In genomic region chr1:19476440-19477190, GRCh38 we compare ENCODE assay signal across 8 cellular contexts. TPM values are rescaled to one million over a fixed set of nuclear protein-coding genes. Genes with fewer than 3 reads are reported as not detected.
DNase-seq lines count a peak whose midpoint lies in the region; ATAC-seq and TF ChIP-seq lines count a peak whose summit lies in the region.

No MANE protein-coding gene starts in this region.

- H3K27me3 Mint-ChIP-seq in MCF 10A (ENCODE audit: insufficient read depth, unreplicated experiment) (no peaks in the 10 kb centered on the region), natural killer cell (ENCODE audit: low read depth in 2 of 2) (no peaks in the 10 kb centered on the region)
- H3K27me3 Mint-ChIP-seq in central memory CD8-positive, alpha-beta T cell, result no peaks in the 10 kb centered on the region

- ATAC-seq in central memory CD8-positive, alpha-beta T cell (replicated peaks; ENCODE audit: extremely low read depth, poor library complexity, severe bottlenecking), result peak; percentile 78
- ATAC-seq in natural killer cell, result peak; percentile 68 to 77 (median 74)

- peaks cover 7 to 40% of the 10 kb centered on the region in 2 donors for H3K4me1 ChIP-seq in breast epithelium

- peak overlapping the region; percentile 42 to 74 for H3K27ac ChIP-seq in breast epithelium

- no peak for DNase-seq in breast epithelium (ENCODE audit: low spot score in 2 of 2)
- no peak for DNase-seq in MCF 10A (ENCODE audit: unreplicated experiment)
- peak; percentile 95 for DNase-seq in NOMO-1 treated with DMSO at 0.1 percent for 48 hours (lab: John Stamatoyannopoulos, UW; ENCODE audit: unreplicated experiment)
- peak; percentile 36 to 65 for DNase-seq in central memory CD8-positive, alpha-beta T cell (ENCODE audit: low spot score in 2 of 2)
- peak; percentile 54 for DNase-seq in natural killer cell
- DNase-seq in NCI-H345 treated with DMSO at 0.1 percent for 48 hours (lab: John Stamatoyannopoulos, UW; ENCODE audit: unreplicated experiment), result no peak
- no peak for DNase-seq in hippocampal formation (lab: John Stamatoyannopoulos, UW)
- no peak for DNase-seq in DMS53 treated with DMSO at 0.1 percent for 48 hours (lab: John Stamatoyannopoulos, UW; ENCODE audit: unreplicated experiment)

- no peaks in the 10 kb centered on the region for H3K36me3 ChIP-seq in breast epithelium

- TF ChIP-seq POLR2A in breast epithelium (IDR thresholded peaks at IDR 0.05), result no peak

- no peaks in the 10 kb centered on the region for H3K9me3 Mint-ChIP-seq in MCF 10A (ENCODE audit: unreplicated experiment)
- no peaks in the 10 kb centered on the region for H3K9me3 Mint-ChIP-seq in central memory CD8-positive, alpha-beta T cell
- no peaks in the 10 kb centered on the region for H3K9me3 Mint-ChIP-seq in natural killer cell

- H3K9me3 ChIP-seq in breast epithelium, result no peaks in the 10 kb centered on the region

- peak overlapping the region in 1 of 3 donors; percentile 28 for H3K4me3 ChIP-seq in breast epithelium

- H3K36me3 Mint-ChIP-seq in MCF 10A (ENCODE audit: insufficient read depth, unreplicated experiment) (peaks cover 17% of the 10 kb centered on the region), natural killer cell (no peaks in the 10 kb centered on the region)
- H3K36me3 Mint-ChIP-seq in central memory CD8-positive, alpha-beta T cell (ENCODE audit: insufficient read depth), result peaks cover 28% of the 10 kb centered on the region

- H3K27me3 ChIP-seq in breast epithelium, result no peaks in the 10 kb centered on the region

- no peak for TF ChIP-seq CTCF in breast epithelium (IDR thresholded peaks at IDR 0.05)
- TF ChIP-seq CTCF in MCF 10A (IDR thresholded peaks at IDR 0.05; ENCODE audit: unreplicated experiment), result no peak
- TF ChIP-seq CTCF in natural killer cell (IDR thresholded peaks at IDR 0.05), result no peak

- no peak overlapping the region for H3K27ac Mint-ChIP-seq in MCF 10A (ENCODE audit: low read depth, unreplicated experiment)
- peak overlapping the region; percentile 98 for H3K27ac Mint-ChIP-seq in central memory CD8-positive, alpha-beta T cell (ENCODE audit: low read depth)
- peak overlapping the region; percentile 97 to 98 for H3K27ac Mint-ChIP-seq in natural killer cell

- POLR2A ChIA-PET in MCF 10A (lab: Yijun Ruan, JAX), result no interaction called here

- H3K4me3 Mint-ChIP-seq in MCF 10A (ENCODE audit: unreplicated experiment) (no peak overlapping the region), natural killer cell (peak overlapping the region; percentile 88)
- H3K4me3 Mint-ChIP-seq in central memory CD8-positive, alpha-beta T cell, result peak overlapping the region; percentile 82

- intact Hi-C loops in breast epithelium (cut with DNase I; ENCODE audit: low total_unique reads) (loop anchor here (5.0 kb wide), 1 partner anchor 1949 kb away; no protein-coding TSS in a partner anchor), MCF 10A (cut with micrococcal nuclease) (no loop called here), natural killer cell (cut with micrococcal nuclease) (loop anchor here (1.0 to 5.0 kb wide), 4 partner anchors 9 to 120 kb away; partner anchors contain the start of gene CAPZB)

- no TSS peak for BruUV-seq in MCF 10A (replicated peaks; lab: Mats Ljungman, UMichigan)

- CTCF ChIA-PET in MCF 10A (lab: Yijun Ruan, JAX), result interaction anchor here (1.2 kb wide), 1 partner anchor 106 kb away, joined by 3 read pairs; no protein-coding TSS in a partner anchor

- peaks cover 8% of the 10 kb centered on the region for H3K4me1 Mint-ChIP-seq in MCF 10A (ENCODE audit: insufficient read depth, unreplicated experiment)
- peaks cover 77% of the 10 kb centered on the region for H3K4me1 Mint-ChIP-seq in central memory CD8-positive, alpha-beta T cell
- peaks cover 77 to 78% of the 10 kb centered on the region in 2 donors for H3K4me1 Mint-ChIP-seq in natural killer cell

RNA-seq across cellular contexts. Expression of gene CAPZB, which starts 8.7 kb away (rescaled TPM):
- total RNA-seq in breast epithelium (100 to 1,000 TPM; 112 to 114 (median 113) TPM), MCF 10A (2022) (252 and 259 TPM in 2 replicates), natural killer cell (100 to 1,000 TPM; 369 to 393 (median 375) TPM)

Comparison
In these comparisons a context has a peak if more than half of its experiments do, and no peak if none do; other contexts are left out.
1. DNase-seq: peak in NOMO-1 treated with DMSO at 0.1 percent for 48 hours (single experiment), central memory CD8-positive, alpha-beta T cell (2 of 2) and natural killer cell (single experiment); none in breast epithelium (0 of 2), MCF 10A (single experiment), NCI-H345 treated with DMSO at 0.1 percent for 48 hours (single experiment), hippocampal formation (0 of 2) and DMS53 treated with DMSO at 0.1 percent for 48 hours (single experiment).